In genomic region chr20:19777311-19777710, GRCh38 we compare ENCODE assay signal across 31 cellular contexts. TPM values are rescaled to one million over a fixed set of nuclear protein-coding genes. Genes with fewer than 3 reads are reported as not detected.
DNase-seq lines count a peak whose midpoint lies in the region; ATAC-seq and TF ChIP-seq lines count a peak whose summit lies in the region.
"Had no signal": no experiment of that assay in that cellular context is flagged by ENCODE, and none has a peak within 500 bp of the region (broad histone marks: within the 10 kb centered on the region; RNA-seq: fewer than 3 reads in every experiment).

No MANE protein-coding gene starts in this region.

- TF ChIP-seq CTCF in HFFc6 (IDR thresholded peaks at IDR 0.05), result no peak
- no peak for TF ChIP-seq CTCF in osteocyte (IDR thresholded peaks at IDR 0.05)

- peaks cover 14 to 50% (median 49%) of the 10 kb centered on the region in 5 donors for H3K4me1 ChIP-seq in subcutaneous abdominal adipose tissue (ENCODE audit: control insufficient read depth in 5 of 5, insufficient read depth in 5 of 5, low read length in 5 of 5)
- H3K4me1 ChIP-seq: pancreas had no signal

- no peaks in the 10 kb centered on the region for H3K4me1 Mint-ChIP-seq in HFFc6 (ENCODE audit: low read depth)
- peaks cover 26% of the 10 kb centered on the region for H3K4me1 Mint-ChIP-seq in osteocyte (ENCODE audit: unreplicated experiment)
- no peaks in the 10 kb centered on the region for H3K4me1 Mint-ChIP-seq in T-helper 17 cell
- H3K4me1 Mint-ChIP-seq: activated naive CD4-positive, alpha-beta T cell treated with anti-CD3 and anti-CD28 coated beads, Interleukin-2, amount 50 U/mL, for 24 hours had no signal

- H3K27me3 Mint-ChIP-seq in HFFc6 (ENCODE audit: insufficient read depth) (no peaks in the 10 kb centered on the region; the same call in 1 of the 2 replicates), osteocyte (ENCODE audit: unreplicated experiment) (no peaks in the 10 kb centered on the region), T-helper 17 cell (peaks cover 21% of the 10 kb centered on the region)
- H3K27me3 Mint-ChIP-seq: dendritic cell treated with granulocyte-macrophage colony-stimulating factor and Interleukin-4, amounts not matched to agents 40 ng/mL and 50 ng/mL, for 4 days had no signal

- no peak overlapping the region for H3K4me3 ChIP-seq in subcutaneous abdominal adipose tissue (ENCODE audit: low read depth in 1 of 5, low read length in 5 of 5)
- H3K4me3 ChIP-seq: BLaER1 treated with 17β-estradiol and CSF1 and Interleukin-3, amounts not matched to agents 10 nM and 100 nM; cardiac muscle cell; esophagus muscularis mucosa; gastroesophageal sphincter; lower lobe of right lung; pancreas; right lobe of liver; SK-N-MC; tibial nerve had no signal

- H3K9ac ChIP-seq in subcutaneous abdominal adipose tissue (ENCODE audit: low read length in 5 of 5), result no peak overlapping the region
- H3K9ac ChIP-seq: BLaER1 treated with 17β-estradiol and CSF1 and Interleukin-3, amounts not matched to agents 10 nM and 100 nM had no signal

- H3K9me3 ChIP-seq in subcutaneous abdominal adipose tissue (ENCODE audit: control insufficient read depth in 5 of 5, low read length in 5 of 5) (no peaks in the 10 kb centered on the region), T-helper 17 cell (ENCODE audit: control insufficient read depth, low read length, poor library complexity, severe bottlenecking) (no peaks in the 10 kb centered on the region)
- H3K9me3 ChIP-seq: esophagus muscularis mucosa, gastroesophageal sphincter, lower lobe of right lung, pancreas, right lobe of liver, tibial nerve had no signal

- no peaks in the 10 kb centered on the region for H3K36me3 ChIP-seq in subcutaneous abdominal adipose tissue (ENCODE audit: control insufficient read depth in 5 of 5, insufficient read depth in 5 of 5, low read length in 5 of 5)
- H3K36me3 ChIP-seq: cardiac muscle cell, lower lobe of right lung, pancreas, right lobe of liver, tibial nerve had no signal

- H3K27me3 ChIP-seq in subcutaneous abdominal adipose tissue (ENCODE audit: control insufficient read depth in 5 of 5, insufficient read depth in 4 of 5, low read length in 5 of 5), result no peaks in the 10 kb centered on the region
- H3K27me3 ChIP-seq: BLaER1 treated with 17β-estradiol and CSF1 and Interleukin-3, amounts not matched to agents 10 nM and 100 nM; cardiac muscle cell; esophagus muscularis mucosa; gastroesophageal sphincter; pancreas; right lobe of liver; tibial nerve had no signal

- 40 to 50% (median 49%) methylated on average over 6 of the region's 6 CpGs for WGBS in adipose tissue, 3 donors

- H3K27ac ChIP-seq in adipose tissue (ENCODE audit: low read depth, low read length) (peak overlapping the region; percentile 26), subcutaneous abdominal adipose tissue (ENCODE audit: low read depth, low read length) (peak overlapping the region; percentile 71)
- H3K27ac ChIP-seq: BLaER1 treated with 17β-estradiol and CSF1 and Interleukin-3, amounts not matched to agents 10 nM and 100 nM; cardiac muscle cell; lower lobe of right lung; right lobe of liver; SK-N-MC had no signal

- H3K27ac Mint-ChIP-seq in HFFc6 (0 out of 2 replicates have a peak overlapping the region, but pooled peaks have one; percentile 56), osteocyte (ENCODE audit: unreplicated experiment) (peak overlapping the region; percentile 29), T-helper 17 cell (no peak overlapping the region)
- H3K27ac Mint-ChIP-seq: activated naive CD4-positive, alpha-beta T cell treated with anti-CD3 and anti-CD28 coated beads, Interleukin-2, amount 50 U/mL, for 24 hours; activated T-helper 1 cell treated with anti-CD3 and anti-CD28 coated beads, Interleukin-12 subunit alpha, Interleukin-12 subunit beta, Interleukin-2, Interleukin-4 antibody, amounts not matched to agents 30 ng/mL and 10 ng/mL and 1 ng/mL, durations not matched to agents 14 hours and 24 hours and 36 hours; dendritic cell treated with granulocyte-macrophage colony-stimulating factor and Interleukin-4, amounts not matched to agents 40 ng/mL and 50 ng/mL, for 4 days had no signal

- H3K9me3 Mint-ChIP-seq in HFFc6 (no peaks in the 10 kb centered on the region), osteocyte (ENCODE audit: unreplicated experiment) (no peaks in the 10 kb centered on the region)
- H3K9me3 Mint-ChIP-seq: activated naive CD4-positive, alpha-beta T cell treated with anti-CD3 and anti-CD28 coated beads, Interleukin-2, amount 50 U/mL, for 24 hours; activated T-helper 1 cell treated with anti-CD3 and anti-CD28 coated beads, Interleukin-12 subunit alpha, Interleukin-12 subunit beta, Interleukin-2, Interleukin-4 antibody, amounts not matched to agents 30 ng/mL and 10 ng/mL and 1 ng/mL, durations not matched to agents 14 hours and 24 hours and 36 hours; dendritic cell treated with granulocyte-macrophage colony-stimulating factor and Interleukin-4, amounts not matched to agents 40 ng/mL and 50 ng/mL, for 4 days; nephron progenitor cell had no signal

- ATAC-seq in T-helper 17 cell (no peak), HG02840 (IDR thresholded peaks at IDR 0.05; ENCODE audit: low FRiP score, unreplicated experiment) (no peak)
- ATAC-seq: activated CD4-positive, CD25-positive, alpha-beta regulatory T cell treated with anti-CD3 and anti-CD28 coated beads, Interleukin-2, amount 50 U/mL, for 24 hours; lower lobe of right lung; right lobe of liver; stimulated activated naive CD8-positive, alpha-beta T cell treated with anti-CD3 and anti-CD28 coated beads, Interleukin-15, Interleukin-2, amounts not matched to agents 100 U/mL and 50 U/mL, for 24 hours had no signal

- no peak for DNase-seq in HFFc6
- no peak for DNase-seq in osteocyte (ENCODE audit: extremely low spot score, unreplicated experiment)
- no peak for DNase-seq in A172 (ENCODE audit: low spot score)
- DNase-seq in T-helper 17 cell, result no peak
- no peak for DNase-seq in GDM1 (lab: John Stamatoyannopoulos, UW)
- DNase-seq: activated CD4-positive, alpha-beta T cell treated with anti-CD3 and anti-CD28 coated beads, Interleukin-2, amount 50 U/mL, for 48 hours; anterior cingulate cortex; HCEC 1CT; islet precursor cell; lower lobe of right lung; NCI-H1436; NCI-H2081 treated with DMSO at 0.1 percent for 48 hours; NCI-H345; nephron progenitor cell; pancreas; right lobe of liver; stimulated activated naive CD8-positive, alpha-beta T cell treated with anti-CD3 and anti-CD28 coated beads, Interleukin-15, Interleukin-2, amounts not matched to agents 100 U/mL and 50 U/mL, for 24 hours had no signal

- H3K36me3 Mint-ChIP-seq in HFFc6 (ENCODE audit: low read depth), result 0 out of 2 replicates have a peak, but pooled peaks cover under 1% of the 10 kb centered on the region
- no peaks in the 10 kb centered on the region for H3K36me3 Mint-ChIP-seq in osteocyte (ENCODE audit: unreplicated experiment)
- H3K36me3 Mint-ChIP-seq in T-helper 17 cell (ENCODE audit: low read depth), result peaks cover 2% of the 10 kb centered on the region
- H3K36me3 Mint-ChIP-seq: activated naive CD4-positive, alpha-beta T cell treated with anti-CD3 and anti-CD28 coated beads, Interleukin-2, amount 50 U/mL, for 24 hours had no signal

- H3K4me3 Mint-ChIP-seq in HFFc6 (no peak overlapping the region; the same call in 1 of the 2 replicates), osteocyte (ENCODE audit: unreplicated experiment) (no peak overlapping the region), T-helper 17 cell (no peak overlapping the region)
- H3K4me3 Mint-ChIP-seq: activated naive CD4-positive, alpha-beta T cell treated with anti-CD3 and anti-CD28 coated beads, Interleukin-2, amount 50 U/mL, for 24 hours; activated T-helper 1 cell treated with anti-CD3 and anti-CD28 coated beads, Interleukin-12 subunit alpha, Interleukin-12 subunit beta, Interleukin-2, Interleukin-4 antibody, amounts not matched to agents 30 ng/mL and 10 ng/mL and 1 ng/mL, durations not matched to agents 14 hours and 24 hours and 36 hours; dendritic cell treated with granulocyte-macrophage colony-stimulating factor and Interleukin-4, amounts not matched to agents 40 ng/mL and 50 ng/mL, for 4 days; nephron progenitor cell had no signal

RNA-seq across cellular contexts. Expression of gene RIN2, which starts 19.3 kb away (rescaled TPM):
- total RNA-seq in HFFc6 (2021; fragmentation: NEBNext Ultra II Directional; extraction: Animal tissue kit (Norgen Biotek cat#: 25700)), result 10 to 100 TPM; 41.0 to 44.0 (median 43.5) TPM
- polyA plus RNA-seq in adipose tissue, result 10 to 100 TPM in 2 of 3 donors, 1 to 10 TPM in 1; 8.7 to 24.9 (median 15.0) TPM
- total RNA-seq in osteocyte (47.0 and 55.5 TPM in 2 replicates), T-helper 17 cell (1 to 10 TPM; 1.0 to 1.2 TPM)
- 22.4 and 29.3 TPM in 2 replicates for total RNA-seq in A172 (2014; rRNA removed; shearing (Covaris generic))
- total RNA-seq: activated T-helper 1 cell treated with anti-CD3 and anti-CD28 coated beads, Interleukin-12 subunit alpha, Interleukin-12 subunit beta, Interleukin-2, Interleukin-4 antibody, amounts not matched to agents 30 ng/mL and 10 ng/mL and 1 ng/mL, durations not matched to agents 14 hours and 24 hours and 36 hours; T-helper 1 cell treated with Interleukin-12 subunit alpha and Interleukin-12 subunit beta and Interleukin-4 antibody, amounts not matched to agents 30 ng/mL and 1 ng/mL, for 36 hours had no signal

Comparison
In these comparisons a context has a peak if more than half of its experiments do, and no peak if none do; other contexts are left out.
1. RNA of gene RIN2, which starts 19.3 kb away (total RNA-seq): 47.0 to 55.5 TPM in osteocyte, 41.0 to 44.0 TPM in HFFc6 and 22.4 to 29.3 TPM in A172; 1.0 to 1.2 TPM in T-helper 17 cell; every median in the first group is over 10 times any median in the second.